ENCODE assay signal across 15 cellular contexts in genomic region chr7:159063046-159063840, GRCh38.
DNase-seq lines count a peak whose midpoint lies in the region; ATAC-seq and TF ChIP-seq lines count a peak whose summit lies in the region.
"Had no signal": no experiment of that assay in that cellular context is flagged by ENCODE, and none has a peak within 500 bp of the region (broad histone marks: within the 10 kb centered on the region; RNA-seq: fewer than 3 reads in every experiment).

No MANE protein-coding gene starts in this region.

- TF ChIP-seq EP300 in sigmoid colon (IDR thresholded peaks at IDR 0.05) = no peak

- no peak for TF ChIP-seq POLR2A in sigmoid colon (IDR thresholded peaks at IDR 0.05)

- H3K4me3 ChIP-seq in sigmoid colon = no peak overlapping the region
- H3K4me3 ChIP-seq: GM12878, GM23338 had no signal

- no peaks in the 10 kb centered on the region for H3K27me3 ChIP-seq in sigmoid colon

- intact Hi-C loops in left ventricle myocardium superior (cut with micrococcal nuclease) (no loop called here), Right ventricle myocardium inferior (cut with DNase I) (no loop called here), sigmoid colon (cut with DNase I) (no loop called here)

- no peak for TF ChIP-seq CTCF in sigmoid colon (IDR thresholded peaks at IDR 0.05)

- H3K9me3 ChIP-seq in sigmoid colon = no peaks in the 10 kb centered on the region

- WGBS in sigmoid colon, 2 donors = 94% methylated on average over 56 of the region's 56 CpGs

- H3K4me1 ChIP-seq in sigmoid colon = peaks cover 0 to 10% (median 7%) of the 10 kb centered on the region in 4 donors

- H3K27ac ChIP-seq in sigmoid colon = no peak overlapping the region

- H3K36me3 ChIP-seq in sigmoid colon = no peaks in the 10 kb centered on the region

- DNase-seq in left ventricle myocardium superior = peak; percentile 26
- no peak for DNase-seq in Right ventricle myocardium inferior (ENCODE audit: missing footprints)
- DNase-seq in activated CD8-positive, alpha-beta memory T cell treated with anti-CD3 and anti-CD28 coated beads, Interleukin-2, amount 50 U/mL, for 48 hours = peak; percentile 38
- peak; percentile 85 for DNase-seq in mesenteric fat pad (ENCODE audit: low spot score)
- DNase-seq in ureter (ENCODE audit: low spot score) = peak; percentile 40
- DNase-seq in sigmoid colon = no peak
- DNase-seq in stimulated activated CD4-positive, alpha-beta T cell treated with anti-CD3 and anti-CD28 coated beads, Interleukin-2, amount 100 ng/mL, for 24 hours = no peak
- DNase-seq: C1 segment of cervical spinal cord; Calu3; CD4-positive, alpha-beta T cell; DMS 273 treated with DMSO at 0.1 percent for 48 hours; H9 had no signal

- no peak for ATAC-seq in left ventricle myocardium superior
- ATAC-seq in Right ventricle myocardium inferior = no peak
- no peak for ATAC-seq in GM18502 (IDR thresholded peaks at IDR 0.05; ENCODE audit: poor library complexity, unreplicated experiment)
- ATAC-seq: GM12878, GM23338 had no signal

Comparison
In these comparisons a context has a peak if more than half of its experiments do, and no peak if none do; other contexts are left out.
1. DNase-seq: peak in left ventricle myocardium superior (single experiment), activated CD8-positive, alpha-beta memory T cell treated with anti-CD3 and anti-CD28 coated beads, Interleukin-2, amount 50 U/mL, for 48 hours (single experiment), mesenteric fat pad (single experiment) and ureter (single experiment); none in Right ventricle myocardium inferior (single experiment), sigmoid colon (single experiment) and stimulated activated CD4-positive, alpha-beta T cell treated with anti-CD3 and anti-CD28 coated beads, Interleukin-2, amount 100 ng/mL, for 24 hours (0 of 2).